13 cellular contexts compared by ENCODE assay signal in genomic region chr2:124995185-124995912, GRCh38.
A peak's percentile ranks its signal among the peaks of the same experiment; 100 is the strongest.
DNase-seq lines count a peak whose midpoint lies in the region; ATAC-seq and TF ChIP-seq lines count a peak whose summit lies in the region.
"Had no signal": no experiment of that assay in that cellular context is flagged by ENCODE, and none has a peak within 500 bp of the region (broad histone marks: within the 10 kb centered on the region; RNA-seq: fewer than 3 reads in every experiment).

No MANE protein-coding gene starts in this region.

- no peak overlapping the region for H3K56ac ChIP-seq in H9 (ENCODE audit: insufficient read length, low read depth, low read length)

- H3T11ph ChIP-seq in H9 (ENCODE audit: low read length) = peak overlapping the region; percentile 60

- H3K4me3 ChIP-seq in iPS DF 6.9 (ENCODE audit: low read length) = no peak overlapping the region
- H3K4me3 ChIP-seq: BLaER1 treated with 17β-estradiol and CSF1 and Interleukin-3, amounts not matched to agents 10 nM and 100 nM had no signal

- H3K4me3 Mint-ChIP-seq in H9 = peak overlapping the region in 1 of 2 experiments; percentile 7; a peak in 1 of 5 replicates
- H3K4me3 Mint-ChIP-seq in WTC11 = no peak overlapping the region
- no peak overlapping the region for H3K4me3 Mint-ChIP-seq in mesothelial cell of epicardium
- H3K4me3 Mint-ChIP-seq: CD4-positive, CD25-positive, alpha-beta regulatory T cell had no signal

- no peaks in the 10 kb centered on the region for H3K36me3 ChIP-seq in iPS DF 6.9 (ENCODE audit: control insufficient read depth, insufficient read depth, low read length)
- H3K36me3 ChIP-seq: BLaER1 treated with 17β-estradiol and CSF1 and Interleukin-3, amounts not matched to agents 10 nM and 100 nM had no signal

- peak overlapping the region; percentile 89 to 100 (median 97); a peak in 6 of 7 replicates for H3K27ac Mint-ChIP-seq in H9
- peak overlapping the region; percentile 95 for H3K27ac Mint-ChIP-seq in WTC11
- H3K27ac Mint-ChIP-seq in mesothelial cell of epicardium = peak overlapping the region; percentile 19
- H3K27ac Mint-ChIP-seq: CD4-positive, CD25-positive, alpha-beta regulatory T cell had no signal

- H2BK120ac ChIP-seq in H9 (ENCODE audit: low read depth, low read length, poor library complexity, severe bottlenecking) = no peak overlapping the region

- peak overlapping the region; percentile 95 for H2BK5ac ChIP-seq in H9 (ENCODE audit: insufficient read length, low read length)

- peaks cover 11 to 31% (median 16%) of the 10 kb centered on the region in 3 experiments for H3K36me3 Mint-ChIP-seq in H9 (ENCODE audit: insufficient read depth in 1 of 3, low read depth in 3 of 3)
- H3K36me3 Mint-ChIP-seq in WTC11 = peaks cover 41% of the 10 kb centered on the region
- peaks cover 3% of the 10 kb centered on the region for H3K36me3 Mint-ChIP-seq in mesothelial cell of epicardium
- H3K36me3 Mint-ChIP-seq: CD4-positive, CD25-positive, alpha-beta regulatory T cell had no signal

- H3K4ac ChIP-seq in H9 (ENCODE audit: low read depth, low read length) = no peak overlapping the region

- no peaks in the 10 kb centered on the region for H3K79me2 ChIP-seq in H9 (ENCODE audit: insufficient read depth, low read length)

- peak overlapping the region; percentile 62 for H2BK12ac ChIP-seq in H9 (ENCODE audit: insufficient read length, low read depth, low read length)

- WGBS in H9 (ENCODE audit: extremely low coverage, insufficient read length, low lambda C conversion rate) = no CpG with 5 or more reads among the region's 6 CpGs
- WGBS in iPS DF 6.9 (ENCODE audit: insufficient coverage, insufficient read length) = 100% methylated on average over 1 of the region's 6 CpGs

- H3K4me1 ChIP-seq in H9 (ENCODE audit: insufficient read depth, low read length) = peaks cover 17% of the 10 kb centered on the region; the same call in 1 of the 2 replicates
- no peaks in the 10 kb centered on the region; the same call in 1 of the 2 replicates for H3K4me1 ChIP-seq in iPS DF 6.9 (ENCODE audit: control insufficient read depth, insufficient read depth, low read length)
- H3K4me1 ChIP-seq: BLaER1 treated with 17β-estradiol and CSF1 and Interleukin-3, amounts not matched to agents 10 nM and 100 nM had no signal

- peak overlapping the region; percentile 21 for H3K4me2 ChIP-seq in H9 (ENCODE audit: insufficient read depth, insufficient read length, low read length)
- H3K4me2 ChIP-seq: BLaER1 treated with 17β-estradiol and CSF1 and Interleukin-3, amounts not matched to agents 10 nM and 100 nM had no signal

- no peaks in the 10 kb centered on the region for H4K20me1 ChIP-seq in H9 (ENCODE audit: control insufficient read depth, insufficient read depth, insufficient read length)
- H4K20me1 ChIP-seq: BLaER1 treated with 17β-estradiol and CSF1 and Interleukin-3, amounts not matched to agents 10 nM and 100 nM had no signal

- no peaks in the 10 kb centered on the region for H3K27me3 ChIP-seq in H9 (ENCODE audit: insufficient read depth, low read length)
- no peaks in the 10 kb centered on the region for H3K27me3 ChIP-seq in iPS DF 6.9 (ENCODE audit: control insufficient read depth, insufficient read depth, low read length)
- H3K27me3 ChIP-seq: BLaER1 treated with 17β-estradiol and CSF1 and Interleukin-3, amounts not matched to agents 10 nM and 100 nM had no signal

- H3K27me3 Mint-ChIP-seq in H9 (ENCODE audit: low read depth) = no peaks in the 10 kb centered on the region; the same call in 1 of the 2 replicates
- no peaks in the 10 kb centered on the region; the same call in 1 of the 2 replicates for H3K27me3 Mint-ChIP-seq in WTC11 (ENCODE audit: low read depth)
- no peaks in the 10 kb centered on the region for H3K27me3 Mint-ChIP-seq in mesothelial cell of epicardium (ENCODE audit: low read depth)
- H3K27me3 Mint-ChIP-seq: CD4-positive, CD25-positive, alpha-beta regulatory T cell had no signal

- no peaks in the 10 kb centered on the region for H3K9me3 ChIP-seq in H9 (ENCODE audit: control insufficient read depth, low read depth, low read length)
- H3K9me3 ChIP-seq in iPS DF 6.9 (ENCODE audit: control insufficient read depth, insufficient read depth, low read length) = no peaks in the 10 kb centered on the region
- H3K9me3 ChIP-seq: BLaER1 treated with 17β-estradiol and CSF1 and Interleukin-3, amounts not matched to agents 10 nM and 100 nM had no signal

- peaks cover 9 to 16% of the 10 kb centered on the region in 2 experiments for H3K9me3 Mint-ChIP-seq in H9
- H3K9me3 Mint-ChIP-seq in WTC11 = peaks cover 60% of the 10 kb centered on the region
- H3K9me3 Mint-ChIP-seq in mesothelial cell of epicardium = peaks cover 7% of the 10 kb centered on the region

- no peak overlapping the region for H2BK20ac ChIP-seq in H9 (ENCODE audit: low read depth, low read length, poor library complexity, severe bottlenecking)

- peak; percentile 63 for ATAC-seq in WTC11
- ATAC-seq: HepG2 had no signal

- H4K5ac ChIP-seq in H9 (ENCODE audit: insufficient read length, low read depth, low read length) = no peak overlapping the region

- H2BK15ac ChIP-seq in H9 (ENCODE audit: low read depth, low read length) = no peak overlapping the region

- TF ChIP-seq CTCF in H9 (conservative IDR thresholded peaks at IDR 0.05) (no peak), WTC11 (IDR thresholded peaks at IDR 0.05) (no peak), mesothelial cell of epicardium (IDR thresholded peaks at IDR 0.05; ENCODE audit: unreplicated experiment) (no peak)

- H3K27ac ChIP-seq in H9 (ENCODE audit: insufficient read length, low read depth, low read length) (peak overlapping the region; percentile 98), iPS DF 6.9 (ENCODE audit: low read length) (peak overlapping the region; percentile 95)
- H3K27ac ChIP-seq: BLaER1 treated with 17β-estradiol and CSF1 and Interleukin-3, amounts not matched to agents 10 nM and 100 nM had no signal

- DNase-seq in H9 (peak; percentile 61), WTC11 (ENCODE audit: low spot score) (peak; percentile 34), iPS DF 6.9 (ENCODE audit: low read depth, low spot score) (no peak), mesothelial cell of epicardium (ENCODE audit: low spot score in 2 of 2, unreplicated experiment in 2 of 2) (no peak), COLO668 (lab: John Stamatoyannopoulos, UW; ENCODE audit: unreplicated experiment) (no peak), GOT3 (lab: John Stamatoyannopoulos, UW) (no peak), GDM1 (lab: John Stamatoyannopoulos, UW) (no peak)
- DNase-seq: ACHN; Calu3; CD4-positive, CD25-positive, alpha-beta regulatory T cell; DMS 273 treated with DMSO at 0.1 percent for 48 hours had no signal

- no peak overlapping the region for H4K91ac ChIP-seq in H9 (ENCODE audit: insufficient read length, low read depth, low read length)

- no peaks in the 10 kb centered on the region for H3K79me1 ChIP-seq in H9 (ENCODE audit: insufficient read depth, low read depth, low read length, poor library complexity, severe bottlenecking)

- no peak overlapping the region for H3K9ac ChIP-seq in H9 (ENCODE audit: extremely low read depth, insufficient read length, low read length)
- H3K9ac ChIP-seq: BLaER1 treated with 17β-estradiol and CSF1 and Interleukin-3, amounts not matched to agents 10 nM and 100 nM had no signal

- H4K8ac ChIP-seq in H9 (replicated peaks; ENCODE audit: insufficient read length, low read depth, low read length) = no peak overlapping the region

- CTCF ChIA-PET in WTC11 (lab: Charles Lee) = no interaction called here

- no peak overlapping the region for H3K18ac ChIP-seq in H9 (ENCODE audit: insufficient read length, low read depth, low read length)

- H3K23ac ChIP-seq in H9 (ENCODE audit: insufficient read length, low read depth, low read length) = no peak overlapping the region

- no peak overlapping the region for H2AFZ ChIP-seq in H9 (ENCODE audit: low read length)

- no peak overlapping the region; the same call in 1 of the 2 replicates for H3K14ac ChIP-seq in H9 (ENCODE audit: insufficient read depth, low read length)

- H3K23me2 ChIP-seq in H9 (ENCODE audit: insufficient read length, low read depth, low read length, poor library complexity, severe bottlenecking) = no peaks in the 10 kb centered on the region

- peak overlapping the region; percentile 89 for H2AK5ac ChIP-seq in H9 (ENCODE audit: insufficient read length, low read length)

- POLR2A ChIA-PET in WTC11 (lab: Charles Lee) = no interaction called here

- H3K4me1 Mint-ChIP-seq in H9 (peaks cover 50 to 53% of the 10 kb centered on the region in 2 experiments), WTC11 (peaks cover 48% of the 10 kb centered on the region), mesothelial cell of epicardium (peaks cover 38% of the 10 kb centered on the region)
- H3K4me1 Mint-ChIP-seq: CD4-positive, CD25-positive, alpha-beta regulatory T cell had no signal

TF ChIP-seq in WTC11, 78 proteins besides CTCF, POLR2A, EP300 and RAD21 (continues in another document):
- TF ChIP-seq ATF2 (CRISPR knock-in tag; IDR thresholded peaks at IDR 0.05; ENCODE audit: borderline replicate concordance, low read depth) (no peak), NFATC4 (CRISPR knock-in tag; IDR thresholded peaks at IDR 0.05) (no peak), ELF4 (CRISPR knock-in tag; IDR thresholded peaks at IDR 0.05; ENCODE audit: low read depth) (no peak), TP53 (CRISPR knock-in tag; IDR thresholded peaks at IDR 0.05) (no peak), SMAD4 (CRISPR knock-in tag; IDR thresholded peaks at IDR 0.05) (no peak), ZSCAN18 (CRISPR knock-in tag; IDR thresholded peaks at IDR 0.05) (no peak), ZNF416 (CRISPR knock-in tag; IDR thresholded peaks at IDR 0.05) (no peak)

Comparison
In these comparisons a context has a peak if more than half of its experiments do, and no peak if none do; other contexts are left out.
1. DNase-seq: peak in H9 (single experiment) and WTC11 (single experiment); none in iPS DF 6.9 (single experiment), mesothelial cell of epicardium (0 of 2), COLO668 (single experiment), GOT3 (single experiment) and GDM1 (single experiment).
2. H3K27ac Mint-ChIP-seq: peak in every context shown above with its lines; median percentile 97 in H9; 95 in WTC11; 19 in mesothelial cell of epicardium.